In genomic region chr21:44450402-44450801, GRCh38 we compare ENCODE assay signal across 3 cellular contexts.
TF ChIP-seq lines count a peak whose summit lies in the region.

No MANE protein-coding gene starts in this region.

TF ChIP-seq in HepG2, 621 proteins besides CTCF, POLR2A, EP300 and RAD21 (continues in another document):
- TF ChIP-seq ZBTB8A (CRISPR knock-in tag; IDR thresholded peaks at IDR 0.05; ENCODE audit: borderline replicate concordance, low read depth) (no peak), TFE3 (CRISPR knock-in tag; IDR thresholded peaks at IDR 0.05) (no peak)

TF ChIP-seq in GM12878, 131 proteins besides CTCF, POLR2A, EP300 and RAD21:
- TF ChIP-seq ESRRA (IDR thresholded peaks at IDR 0.05; ENCODE audit: low read length): no peak
- no peak for TF ChIP-seq FOXM1 (IDR thresholded peaks at IDR 0.05; ENCODE audit: low read depth, low read length)
- TF ChIP-seq BCL3 (IDR thresholded peaks at IDR 0.05; ENCODE audit: borderline replicate concordance, insufficient read depth, low read depth, low read length, poor library complexity, severe bottlenecking): peak; percentile 85
- TF ChIP-seq NR2C2 (IDR thresholded peaks at IDR 0.05; ENCODE audit: borderline replicate concordance, control insufficient read depth, insufficient read length, low read depth): no peak
- TF ChIP-seq ZNF622 (IDR thresholded peaks at IDR 0.05): no peak
- no peak for TF ChIP-seq RCOR1 (conservative IDR thresholded peaks at IDR 0.05; ENCODE audit: low read depth, low read length)
- TF ChIP-seq NBN (IDR thresholded peaks at IDR 0.05): no peak
- TF ChIP-seq SREBF1 (IDR thresholded peaks at IDR 0.05; ENCODE audit: low read length): no peak
- TF ChIP-seq TARDBP (IDR thresholded peaks at IDR 0.05; ENCODE audit: borderline replicate concordance): no peak
- no peak for TF ChIP-seq TCF7 (IDR thresholded peaks at IDR 0.05; ENCODE audit: borderline replicate concordance)
- TF ChIP-seq PBX3 (IDR thresholded peaks at IDR 0.05; ENCODE audit: insufficient replicate concordance, low read depth, low read length): peak; percentile 46
- TF ChIP-seq FOXK2 (IDR thresholded peaks at IDR 0.05): no peak
- TF ChIP-seq ZBTB33 (IDR thresholded peaks at IDR 0.05): no peak
- no peak for TF ChIP-seq NR2F1 (conservative IDR thresholded peaks at IDR 0.05)

TF ChIP-seq in SK-N-SH, 30 proteins besides CTCF, POLR2A, EP300 and RAD21:
- TF ChIP-seq SMC3 (IDR thresholded peaks at IDR 0.05; ENCODE audit: low read depth, low read length) (no peak), ELF1 (IDR thresholded peaks at IDR 0.05) (no peak), TAF1 (IDR thresholded peaks at IDR 0.05; ENCODE audit: borderline replicate concordance, low read depth, low read length) (no peak), RXRA (IDR thresholded peaks at IDR 0.05; ENCODE audit: borderline replicate concordance, low read depth) (no peak), YY1 (IDR thresholded peaks at IDR 0.05; ENCODE audit: low read depth) (no peak), NRF1 (IDR thresholded peaks at IDR 0.05; ENCODE audit: low read depth, low read length) (no peak), TCF12 (IDR thresholded peaks at IDR 0.05) (no peak), FOXJ3 (CRISPR knock-in tag; IDR thresholded peaks at IDR 0.05) (no peak), ZBTB33 (IDR thresholded peaks at IDR 0.05; ENCODE audit: borderline replicate concordance, low read depth) (no peak), USF2 (IDR thresholded peaks at IDR 0.05; ENCODE audit: borderline replicate concordance, low read depth, low read length) (no peak), JUND (IDR thresholded peaks at IDR 0.05) (no peak), CHD2 (IDR thresholded peaks at IDR 0.05; ENCODE audit: low read length, partially characterized antibody) (no peak), POLR2AphosphoS5 (IDR thresholded peaks at IDR 0.05; ENCODE audit: low read depth, low read length) (no peak), RCOR1 (IDR thresholded peaks at IDR 0.05; ENCODE audit: low read length) (no peak)
